ENCODE assay signal across 12 cellular contexts in genomic region chr12:21642707-21643389, GRCh38. TPM values are rescaled to one million over a fixed set of nuclear protein-coding genes. Genes with fewer than 3 reads are reported as not detected.
DNase-seq lines count a peak whose midpoint lies in the region; ATAC-seq, FAIRE-seq and TF ChIP-seq lines count a peak whose summit lies in the region.
"Had no signal": no experiment of that assay in that cellular context is flagged by ENCODE, and none has a peak within 500 bp of the region (broad histone marks: within the 10 kb centered on the region; RNA-seq: fewer than 3 reads in every experiment).

No MANE protein-coding gene starts in this region.

- H3K9me3 Mint-ChIP-seq in activated naive CD4-positive, alpha-beta T cell treated with anti-CD3 and anti-CD28 coated beads, Interleukin-2, amount 50 U/mL, for 24 hours = no peaks in the 10 kb centered on the region

- no peaks in the 10 kb centered on the region for H3K9me3 ChIP-seq in subcutaneous abdominal adipose tissue (ENCODE audit: control insufficient read depth in 5 of 5, low read length in 5 of 5)
- H3K9me3 ChIP-seq in kidney (ENCODE audit: control insufficient read depth in 1 of 2, low read length in 2 of 2) = no peaks in the 10 kb centered on the region

- H3K27ac ChIP-seq in subcutaneous abdominal adipose tissue (ENCODE audit: low read depth, low read length) = peak overlapping the region; percentile 89
- H3K27ac ChIP-seq in kidney (ENCODE audit: low read depth in 2 of 2, low read length in 2 of 2) = no peak overlapping the region

- no peaks in the 10 kb centered on the region for H3K27me3 ChIP-seq in subcutaneous abdominal adipose tissue (ENCODE audit: control insufficient read depth in 5 of 5, insufficient read depth in 4 of 5, low read length in 5 of 5)

- H3K4me3 Mint-ChIP-seq in activated naive CD4-positive, alpha-beta T cell treated with anti-CD3 and anti-CD28 coated beads, Interleukin-2, amount 50 U/mL, for 24 hours = peak overlapping the region; percentile 79

- H3K9ac ChIP-seq in subcutaneous abdominal adipose tissue (ENCODE audit: low read length in 5 of 5) (peak overlapping the region in 4 of 5 donors; percentile 47 to 68 (median 65)), kidney (ENCODE audit: low read length in 2 of 2) (no peak overlapping the region)

- no peaks in the 10 kb centered on the region for H3K27me3 Mint-ChIP-seq in activated naive CD4-positive, alpha-beta T cell treated with anti-CD3 and anti-CD28 coated beads, Interleukin-2, amount 50 U/mL, for 24 hours

- H3K4me1 ChIP-seq in subcutaneous abdominal adipose tissue (ENCODE audit: control insufficient read depth in 5 of 5, insufficient read depth in 5 of 5, low read length in 5 of 5) (peaks cover 3 to 42% (median 24%) of the 10 kb centered on the region in 5 donors), kidney (ENCODE audit: control insufficient read depth in 1 of 2, insufficient read depth in 1 of 2, low read depth in 1 of 2, low read length in 2 of 2) (peaks cover 0 to 14% of the 10 kb centered on the region in 2 donors)

- peaks cover 95% of the 10 kb centered on the region for H3K4me1 Mint-ChIP-seq in activated naive CD4-positive, alpha-beta T cell treated with anti-CD3 and anti-CD28 coated beads, Interleukin-2, amount 50 U/mL, for 24 hours

- H3K27ac Mint-ChIP-seq in activated naive CD4-positive, alpha-beta T cell treated with anti-CD3 and anti-CD28 coated beads, Interleukin-2, amount 50 U/mL, for 24 hours = peak overlapping the region; percentile 76

- in situ Hi-C loops in ACHN (cut with HindIII; ENCODE audit: low pct_ligation_motif_present, low pct_unique_long_range_greater_than_20kb, low sequenced_read_pairs) = no loop called here

- peaks cover 52% of the 10 kb centered on the region for H3K36me3 Mint-ChIP-seq in activated naive CD4-positive, alpha-beta T cell treated with anti-CD3 and anti-CD28 coated beads, Interleukin-2, amount 50 U/mL, for 24 hours

- H3K36me3 ChIP-seq in subcutaneous abdominal adipose tissue (ENCODE audit: control insufficient read depth in 5 of 5, insufficient read depth in 5 of 5, low read length in 5 of 5) (peaks cover 19 to 66% (median 48%) of the 10 kb centered on the region in 5 donors), kidney (ENCODE audit: control insufficient read depth in 1 of 2, insufficient read depth in 2 of 2, low read length in 2 of 2) (peaks cover 44 to 51% of the 10 kb centered on the region in 2 donors)

- H3K4me3 ChIP-seq in cardiac fibroblast (replicated peaks in 1 of 2; ENCODE audit: low read depth in 2 of 2, low read length in 2 of 2) = no peak overlapping the region
- no peak overlapping the region for H3K4me3 ChIP-seq in subcutaneous abdominal adipose tissue (ENCODE audit: low read depth in 1 of 5, low read length in 5 of 5)
- no peak overlapping the region for H3K4me3 ChIP-seq in kidney (ENCODE audit: low read length in 2 of 2)

- no peak for DNase-seq in activated naive CD4-positive, alpha-beta T cell (lab: John Stamatoyannopoulos, UW)
- DNase-seq in cardiac fibroblast (ENCODE audit: low read depth in 2 of 2) = peak; percentile 42 to 44
- DNase-seq in DMS114 treated with DMSO at 0.1 percent for 48 hours (lab: John Stamatoyannopoulos, UW; ENCODE audit: unreplicated experiment) = no peak
- DNase-seq in ACHN = no peak
- no peak for DNase-seq in kidney
- DNase-seq: KG1, NCI-H524 treated with DMSO at 0.1 percent for 48 hours, T-helper 1 cell had no signal

- TF ChIP-seq CTCF in cardiac fibroblast (IDR thresholded peaks at IDR 0.05; ENCODE audit: low read depth, low read length) (no peak), kidney (IDR thresholded peaks at IDR 0.05; ENCODE audit: borderline replicate concordance, extremely low read depth, insufficient read depth) (no peak)

- FAIRE-seq in kidney (lab: Jason Lieb, UNC) = no peak

- intact Hi-C loops in kidney (cut with DNase I) = no loop called here

- peak; percentile 53 for ATAC-seq in HG03159 (IDR thresholded peaks at IDR 0.05; ENCODE audit: unreplicated experiment)

RNA-seq across cellular contexts. Expression of gene LDHB, which starts 14.8 kb away (rescaled TPM):
- 1,158 TPM for total RNA-seq in kidney
- polyA plus RNA-seq in kidney (ENCODE audit: insufficient read depth, low read depth, low replicate concordance) = 2,485 TPM

RNA-seq across cellular contexts. Expression of gene GYS2, which starts 38.2 kb away (rescaled TPM):
- not detected for total RNA-seq in kidney
- polyA plus RNA-seq in kidney (ENCODE audit: insufficient read depth, low read depth, low replicate concordance) = not detected
- total RNA-seq: posterior vena cava had no signal

Comparison
In these comparisons a context has a peak if more than half of its experiments do, and no peak if none do; other contexts are left out.
1. DNase-seq: peak in cardiac fibroblast (2 of 2); none in activated naive CD4-positive, alpha-beta T cell (0 of 4), DMS114 treated with DMSO at 0.1 percent for 48 hours (single experiment), ACHN (single experiment) and kidney (single experiment).
2. H3K9ac ChIP-seq: peak in subcutaneous abdominal adipose tissue (4 of 5); none in kidney (0 of 2).